22 cellular contexts compared by ENCODE assay signal in genomic region chr11:37849731-37850130, GRCh38.
DNase-seq lines count a peak whose midpoint lies in the region; ATAC-seq and TF ChIP-seq lines count a peak whose summit lies in the region.
"Had no signal": no experiment of that assay in that cellular context is flagged by ENCODE, and none has a peak within 500 bp of the region (broad histone marks: within the 10 kb centered on the region; RNA-seq: fewer than 3 reads in every experiment).

No MANE protein-coding gene starts in this region.

- no peaks in the 10 kb centered on the region for H3K36me3 Mint-ChIP-seq in neural progenitor cell

- no peaks in the 10 kb centered on the region for H3K36me3 ChIP-seq in PC-9 (ENCODE audit: low read depth)
- no peaks in the 10 kb centered on the region for H3K36me3 ChIP-seq in neural progenitor cell
- no peaks in the 10 kb centered on the region for H3K36me3 ChIP-seq in H7 (replicated peaks; ENCODE audit: control insufficient read depth, insufficient read depth, low read length)
- H3K36me3 ChIP-seq: BLaER1 had no signal

- DNase-seq in AG08396 (ENCODE audit: low spot score) (peak; percentile 1), PC-9 (no peak), fibroblast of the aortic adventitia (ENCODE audit: low read depth) (peak; percentile 3), neural progenitor cell (ENCODE audit: low spot score) (no peak), OCI-M1 (lab: John Stamatoyannopoulos, UW) (no peak), H7 (no peak)
- DNase-seq: CD4-positive, alpha-beta T cell; COR-L47; DND-41; KG1; NCI-H1092; NCI-H1436; NCI-H187 treated with DMSO at 0.1 percent for 48 hours; NCI-H345; NCI-H524; RPMI8226; SHP77 treated with DMSO at 0.1 percent for 48 hours had no signal

- H3K9ac ChIP-seq in neural progenitor cell = no peak overlapping the region
- H3K9ac ChIP-seq: BLaER1 had no signal

- no peak overlapping the region for H3K4me3 Mint-ChIP-seq in neural progenitor cell
- H3K4me3 Mint-ChIP-seq: CD4-positive, alpha-beta T cell; GM23338 had no signal

- H3K4me1 Mint-ChIP-seq in neural progenitor cell = peaks cover 14% of the 10 kb centered on the region

- H3K4me1 ChIP-seq in PC-9 (replicated peaks; ENCODE audit: insufficient read depth) (no peaks in the 10 kb centered on the region), neural progenitor cell (no peaks in the 10 kb centered on the region)
- H3K4me1 ChIP-seq: BLaER1 had no signal

- H3K27ac ChIP-seq in PC-9 (no peak overlapping the region), neural progenitor cell (no peak overlapping the region)
- H3K27ac ChIP-seq: BLaER1, SK-N-MC had no signal

- intact Hi-C loops in PC-9 (cut with micrococcal nuclease; ENCODE audit: unreplicated experiment) = no loop called here

- H3K27me3 ChIP-seq in PC-9 (ENCODE audit: insufficient read depth, low read depth) (no peaks in the 10 kb centered on the region), neural progenitor cell (no peaks in the 10 kb centered on the region), H7 (ENCODE audit: control insufficient read depth, insufficient read depth, low read length) (no peaks in the 10 kb centered on the region)
- H3K27me3 ChIP-seq: BLaER1 had no signal

- no peaks in the 10 kb centered on the region for H3K9me2 ChIP-seq in PC-9 (ENCODE audit: insufficient read depth)

- no peak overlapping the region for H3K4me3 ChIP-seq in PC-9
- no peak overlapping the region for H3K4me3 ChIP-seq in fibroblast of the aortic adventitia (ENCODE audit: low read depth, low read length)
- no peak overlapping the region for H3K4me3 ChIP-seq in neural progenitor cell
- H3K4me3 ChIP-seq in H7 (ENCODE audit: insufficient read depth, low read depth, low read length) = no peak overlapping the region
- H3K4me3 ChIP-seq: BLaER1, GM23338, SK-N-MC had no signal

- no peak for ATAC-seq in GM18520 (IDR thresholded peaks at IDR 0.05; ENCODE audit: unreplicated experiment)
- ATAC-seq: GM23338, HCT116 had no signal

- peak overlapping the region; percentile 11 for H3K27ac Mint-ChIP-seq in neural progenitor cell
- H3K27ac Mint-ChIP-seq: CD4-positive, alpha-beta T cell; GM23338 had no signal

- H3K4me2 ChIP-seq in PC-9 (no peak overlapping the region), neural progenitor cell (no peak overlapping the region)
- H3K4me2 ChIP-seq: BLaER1, GM23338 had no signal

- H3F3A ChIP-seq in PC-9 (ENCODE audit: insufficient read depth, low read depth) (no peaks in the 10 kb centered on the region), neural progenitor cell (ENCODE audit: low read depth) (no peaks in the 10 kb centered on the region)

- no peaks in the 10 kb centered on the region for H3K27me3 Mint-ChIP-seq in neural progenitor cell (ENCODE audit: insufficient read depth, low read depth)
- H3K27me3 Mint-ChIP-seq: CD4-positive, alpha-beta T cell had no signal

- no peaks in the 10 kb centered on the region for H3K9me3 Mint-ChIP-seq in neural progenitor cell

- no peaks in the 10 kb centered on the region; the same call in 1 of the 2 replicates for H3K9me3 ChIP-seq in PC-9 (ENCODE audit: insufficient read depth, low read depth)
- H3K9me3 ChIP-seq in neural progenitor cell (ENCODE audit: low read depth) = no peaks in the 10 kb centered on the region
- H3K9me3 ChIP-seq: BLaER1 had no signal

- POLR2A ChIA-PET in PC-9 (lab: Charles Lee; ENCODE audit: unreplicated experiment) = no interaction called here

- no peaks in the 10 kb centered on the region for H3K79me2 ChIP-seq in PC-9 (ENCODE audit: low read depth)
- H3K79me2 ChIP-seq in neural progenitor cell (ENCODE audit: low read depth) = no peaks in the 10 kb centered on the region

- H2AFZ ChIP-seq in PC-9 (0 out of 2 replicates have a peak overlapping the region, but pooled peaks have one; percentile 2), neural progenitor cell (replicated peaks) (no peak overlapping the region)
- H2AFZ ChIP-seq: GM23338 had no signal

- no peak for TF ChIP-seq CTCF in PC-9 (conservative IDR thresholded peaks at IDR 0.05)
- no peak for TF ChIP-seq CTCF in fibroblast of the aortic adventitia (IDR thresholded peaks at IDR 0.05; ENCODE audit: insufficient read depth, low read length)
- TF ChIP-seq CTCF in neural progenitor cell (IDR thresholded peaks at IDR 0.05) = no peak

- BruUV-seq in PC-9 (replicated peaks; lab: Mats Ljungman, UMichigan) = no TSS peak

- CTCF ChIA-PET in PC-9 (lab: Charles Lee) = no interaction called here

- H4K20me1 ChIP-seq in PC-9 (ENCODE audit: insufficient read depth) = no peaks in the 10 kb centered on the region
- H4K20me1 ChIP-seq in neural progenitor cell (ENCODE audit: low read depth) = no peaks in the 10 kb centered on the region
- H4K20me1 ChIP-seq: BLaER1 had no signal

Comparison
In these comparisons a context has a peak if more than half of its experiments do, and no peak if none do; other contexts are left out.
1. DNase-seq: peak in AG08396 (single experiment) and fibroblast of the aortic adventitia (single experiment); none in PC-9 (0 of 2), neural progenitor cell (single experiment), OCI-M1 (single experiment) and H7 (single experiment).